ENCODE assay signal across 12 cellular contexts in the genomic region with DNA sequence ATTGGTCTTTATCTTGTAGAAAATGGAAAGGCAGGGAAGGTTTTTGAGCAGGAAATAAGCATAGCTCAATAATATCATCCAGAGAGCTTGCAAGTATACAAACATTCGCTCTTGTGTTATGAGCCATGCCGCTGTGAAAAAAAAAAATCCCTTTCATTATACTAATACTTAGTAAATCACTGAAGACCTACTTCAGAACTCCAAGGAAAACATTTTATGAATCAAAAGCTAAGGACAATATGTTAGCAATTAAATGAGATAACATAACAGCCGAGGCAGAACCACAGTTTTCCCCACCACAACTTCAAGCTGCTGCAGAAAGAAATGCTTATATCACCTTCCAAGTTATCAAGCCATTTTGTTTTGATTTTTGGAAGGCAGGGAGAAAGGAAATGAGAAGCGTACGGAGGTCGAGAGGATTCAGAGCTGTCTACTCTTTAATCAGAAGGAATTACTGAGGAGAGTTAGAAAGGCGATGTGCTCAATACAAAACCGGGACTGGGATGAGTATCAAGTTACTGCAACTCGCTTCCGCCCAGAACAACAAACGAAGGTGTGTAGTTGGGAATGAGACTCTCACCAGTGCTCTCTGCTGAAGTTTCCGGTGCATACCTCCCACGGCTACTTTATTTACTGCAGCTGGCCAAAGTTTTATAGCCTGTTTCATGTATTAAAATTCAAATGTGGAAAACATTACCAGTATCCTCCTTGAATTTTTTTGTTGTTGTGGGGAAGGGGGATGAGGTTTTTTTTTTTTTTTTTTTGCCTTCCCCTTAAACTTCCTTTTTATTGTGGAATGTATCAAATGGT.
DNase-seq lines count a peak whose midpoint lies in the region; TF ChIP-seq lines count a peak whose summit lies in the region.
"Had no signal": no experiment of that assay in that cellular context is flagged by ENCODE, and none has a peak within 500 bp of the region (broad histone marks: within the 10 kb centered on the region; RNA-seq: fewer than 3 reads in every experiment).

No MANE protein-coding gene starts in this region.

- H3K4me2 ChIP-seq in mesenchymal stem cell (ENCODE audit: low read length, poor library complexity, severe bottlenecking) = no peak overlapping the region

- no peaks in the 10 kb centered on the region for H3K79me1 ChIP-seq in mesenchymal stem cell (replicated peaks; ENCODE audit: low read length, poor library complexity, severe bottlenecking)

- peaks cover 5% of the 10 kb centered on the region for H3K9me3 Mint-ChIP-seq in chondrocyte (ENCODE audit: low read depth)

- H3K4me1 Mint-ChIP-seq in chondrocyte (ENCODE audit: low read depth) = peaks cover 58% of the 10 kb centered on the region

- H3K23ac ChIP-seq in mesenchymal stem cell (ENCODE audit: low read length in 2 of 2) = no peak overlapping the region

- H2BK5ac ChIP-seq in mesenchymal stem cell (ENCODE audit: low read depth, low read length, poor library complexity, severe bottlenecking) = no peak overlapping the region

- H3K14ac ChIP-seq in mesenchymal stem cell (ENCODE audit: low read length in 2 of 2) = no peak overlapping the region

- no peak overlapping the region for H2BK15ac ChIP-seq in mesenchymal stem cell (ENCODE audit: low read depth, poor library complexity, severe bottlenecking)

- peaks cover 8% of the 10 kb centered on the region for H3K36me3 Mint-ChIP-seq in chondrocyte (ENCODE audit: low read depth)

- peak overlapping the region; percentile 62 for H3K27ac Mint-ChIP-seq in chondrocyte (ENCODE audit: unreplicated experiment)

- no peak overlapping the region for H3K18ac ChIP-seq in mesenchymal stem cell (ENCODE audit: low read depth in 1 of 2, low read length in 2 of 2)

- TF ChIP-seq CTCF in HFF-Myc (IDR thresholded peaks at IDR 0.05; ENCODE audit: low read depth, low read length, missing control alignments) (no peak), chondrocyte (IDR thresholded peaks at IDR 0.05) (no peak)

- no peak overlapping the region for H2AK5ac ChIP-seq in mesenchymal stem cell (ENCODE audit: low read length, severe bottlenecking)

- H2BK12ac ChIP-seq in mesenchymal stem cell (ENCODE audit: low read length in 2 of 2) = no peak overlapping the region

- WGBS in mesenchymal stem cell = 88% methylated on average over 12 of the region's 13 CpGs

- peaks cover 7% of the 10 kb centered on the region for H3K9me3 ChIP-seq in mesenchymal stem cell (ENCODE audit: control insufficient read depth, low read length)

- no peak overlapping the region for H3K27ac ChIP-seq in mesenchymal stem cell (ENCODE audit: low read length, poor library complexity, severe bottlenecking)
- H3K27ac ChIP-seq: C4-2B had no signal

- no peak overlapping the region for H2BK120ac ChIP-seq in mesenchymal stem cell (ENCODE audit: low read depth, low read length)

- H3K4me3 ChIP-seq in HFF-Myc (replicated peaks; ENCODE audit: low read depth, low read length) (peak overlapping the region; percentile 27), mesenchymal stem cell (ENCODE audit: insufficient read depth in 1 of 2, low read depth in 1 of 2, low read length in 2 of 2) (peak overlapping the region in 1 of 2 experiments; percentile 57)

- H3K4me3 Mint-ChIP-seq in chondrocyte (ENCODE audit: unreplicated experiment) = peak overlapping the region; percentile 37

- no peak overlapping the region for H4K91ac ChIP-seq in mesenchymal stem cell (ENCODE audit: low read length)

- no peak overlapping the region for H2AFZ ChIP-seq in mesenchymal stem cell (ENCODE audit: low read depth, low read length)

- peaks cover 0 to 66% of the 10 kb centered on the region in 2 experiments for H3K36me3 ChIP-seq in mesenchymal stem cell (ENCODE audit: control insufficient read depth in 1 of 2, insufficient read depth in 2 of 2, low read depth in 1 of 2, low read length in 2 of 2)

- no peaks in the 10 kb centered on the region for H3K4me1 ChIP-seq in mesenchymal stem cell (ENCODE audit: control insufficient read depth, insufficient read depth, low read depth, low read length)

- peak overlapping the region; percentile 80 for H3K9ac ChIP-seq in mesenchymal stem cell (ENCODE audit: low read length)

- H3K4ac ChIP-seq in mesenchymal stem cell (ENCODE audit: low read depth in 1 of 2, low read length in 2 of 2) = no peak overlapping the region

- no peaks in the 10 kb centered on the region for H3K27me3 Mint-ChIP-seq in chondrocyte (ENCODE audit: low read depth)

- H3K27me3 ChIP-seq in mesenchymal stem cell (ENCODE audit: control insufficient read depth in 1 of 2, insufficient read depth in 1 of 2, low read length in 2 of 2) = no peaks in the 10 kb centered on the region

- no peak overlapping the region for H4K8ac ChIP-seq in mesenchymal stem cell (ENCODE audit: low read length)

- DNase-seq in A172 (ENCODE audit: low spot score) (peak; percentile 44), HFF-Myc (ENCODE audit: extremely low read depth, low read depth) (peak; percentile 95), chondrocyte (ENCODE audit: low spot score) (no peak), mesenchymal stem cell (no peak), cerebellar nuclear complex (lab: John Stamatoyannopoulos, UW) (no peak), MV-4-11 (lab: John Stamatoyannopoulos, UW) (no peak), NCI-H2029 treated with DMSO at 0.1 percent for 48 hours (lab: John Stamatoyannopoulos, UW) (no peak), ureter (ENCODE audit: low spot score) (no peak)
- DNase-seq: anterior cingulate cortex; NCI-H2171; stimulated activated CD4-positive, alpha-beta T cell treated with anti-CD3 and anti-CD28 coated beads, Interleukin-1b, Interleukin-23, amount 100 ng/mL, for 48 hours had no signal

Comparison
In these comparisons a context has a peak if more than half of its experiments do, and no peak if none do; other contexts are left out.
1. DNase-seq: peak in A172 (single experiment) and HFF-Myc (single experiment); none in chondrocyte (single experiment), mesenchymal stem cell (single experiment), cerebellar nuclear complex (0 of 2), MV-4-11 (single experiment), NCI-H2029 treated with DMSO at 0.1 percent for 48 hours (single experiment) and ureter (single experiment).